21 cellular contexts compared by ENCODE assay signal in the genomic region with DNA sequence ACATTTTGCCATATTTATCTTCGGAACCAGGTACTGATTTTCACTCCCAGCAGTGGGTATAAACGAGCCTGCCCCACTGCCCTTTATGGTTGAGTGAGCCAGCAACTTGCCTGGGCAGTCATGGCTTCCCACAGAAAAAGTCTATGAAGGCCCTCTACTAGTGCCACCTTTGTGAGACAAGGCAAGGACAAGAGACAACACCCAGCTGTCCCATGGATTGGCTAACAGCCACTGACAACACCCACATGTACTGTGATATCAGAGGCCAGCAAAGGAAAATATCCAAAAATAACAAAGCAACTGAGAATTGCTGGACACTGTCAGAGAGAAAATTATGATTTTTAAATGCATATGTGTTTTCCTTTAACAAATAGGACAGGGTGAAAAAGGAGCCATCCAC.
DNase-seq lines count a peak whose midpoint lies in the region; ATAC-seq and TF ChIP-seq lines count a peak whose summit lies in the region.
"Had no signal": no experiment of that assay in that cellular context is flagged by ENCODE, and none has a peak within 500 bp of the region (broad histone marks: within the 10 kb centered on the region; RNA-seq: fewer than 3 reads in every experiment).

No MANE protein-coding gene starts in this region.

- intact Hi-C loops in head of caudate nucleus (cut with DNase I): no loop called here

- H3K4me1 ChIP-seq in thoracic aorta (ENCODE audit: control insufficient read depth in 1 of 2, low read depth in 2 of 2): peaks cover 0 to 9% of the 10 kb centered on the region in 2 donors
- H3K4me1 ChIP-seq: psoas muscle, spleen, upper lobe of right lung had no signal

- DNase-seq in OCI-M1 (lab: John Stamatoyannopoulos, UW) (peak; percentile 37), choroid plexus epithelial cell (ENCODE audit: low read depth) (peak; percentile 10), hepatic stellate cell (ENCODE audit: low spot score) (peak; percentile 6), thoracic aorta (ENCODE audit: low spot score) (no peak), head of caudate nucleus (no peak)
- DNase-seq: activated CD4-positive, alpha-beta T cell treated with anti-CD3 and anti-CD28 coated beads, Interleukin-2, amount 50 U/mL, for 1 hour; DND-41; mucosa of descending colon; NCI-H1436 treated with DMSO at 0.1 percent for 48 hours; psoas muscle; spleen; stimulated activated CD4-positive, alpha-beta T cell treated with anti-CD3 and anti-CD28 coated beads, Interleukin-4, amount 100 ng/mL, for 24 hours; stimulated activated naive CD8-positive, alpha-beta T cell treated with anti-CD3 and anti-CD28 coated beads, Interleukin-15, amount 100 ng/mL, for 72 hours; T-helper 2 cell; upper lobe of right lung had no signal

- H3K36me3 ChIP-seq in thoracic aorta: no peaks in the 10 kb centered on the region
- H3K36me3 ChIP-seq: cardiac muscle cell, esophagus muscularis mucosa, SJCRH30, spleen, upper lobe of right lung had no signal

- no peaks in the 10 kb centered on the region for H3K27me3 ChIP-seq in thoracic aorta (replicated peaks; ENCODE audit: insufficient read depth)
- H3K27me3 ChIP-seq: cardiac muscle cell, esophagus muscularis mucosa, SJCRH30, spleen, upper lobe of right lung had no signal

- H3K4me3 ChIP-seq in choroid plexus epithelial cell (ENCODE audit: low read depth, low read length) (no peak overlapping the region), thoracic aorta (peak overlapping the region; percentile 31)
- H3K4me3 ChIP-seq: cardiac muscle cell, esophagus muscularis mucosa, mucosa of descending colon, psoas muscle, SJCRH30, spleen, upper lobe of right lung had no signal

- H3K27ac ChIP-seq in thoracic aorta: no peak overlapping the region
- H3K27ac ChIP-seq: cardiac muscle cell, esophagus muscularis mucosa, psoas muscle, SJCRH30, upper lobe of right lung had no signal

- no peaks in the 10 kb centered on the region for H3K9me3 ChIP-seq in thoracic aorta
- H3K9me3 ChIP-seq: mucosa of descending colon, psoas muscle, SJCRH30, upper lobe of right lung had no signal

- ATAC-seq in thoracic aorta (ENCODE audit: insufficient number of reproducible peaks, low FRiP score, low read depth): no peak
- no peak for ATAC-seq in HG03097 (IDR thresholded peaks at IDR 0.05; ENCODE audit: low FRiP score, unreplicated experiment)
- no peak for ATAC-seq in GM21423 (IDR thresholded peaks at IDR 0.05; ENCODE audit: unreplicated experiment)
- ATAC-seq: activated T-helper 17 cell treated with anti-CD3 and anti-CD28 coated beads, Interleukin-2, amount 50 U/mL, for 72 hours; mucosa of descending colon; psoas muscle; stimulated activated naive CD8-positive, alpha-beta T cell treated with anti-CD3 and anti-CD28 coated beads, Interleukin-15, amount 100 ng/mL, for 72 hours; upper lobe of right lung had no signal

- TF ChIP-seq CTCF in choroid plexus epithelial cell (conservative IDR thresholded peaks at IDR 0.05; ENCODE audit: low read depth, low read length) (no peak), thoracic aorta (IDR thresholded peaks at IDR 0.05) (no peak)

Comparison
In these comparisons a context has a peak if more than half of its experiments do, and no peak if none do; other contexts are left out.
1. DNase-seq: peak in OCI-M1 (single experiment), choroid plexus epithelial cell (single experiment) and hepatic stellate cell (single experiment); none in thoracic aorta (single experiment) and head of caudate nucleus (0 of 42).